In genomic region chr17:4908711-4909496, GRCh38 we compare ENCODE assay signal across 8 cellular contexts. TPM values are rescaled to one million over a fixed set of nuclear protein-coding genes. Genes with fewer than 3 reads are reported as not detected.
A peak's percentile ranks its signal among the peaks of the same experiment; 100 is the strongest.
DNase-seq lines count a peak whose midpoint lies in the region; ATAC-seq and TF ChIP-seq lines count a peak whose summit lies in the region.

No MANE protein-coding gene starts in this region.

- no peak overlapping the region for H3K27ac Mint-ChIP-seq in endothelial cell (ENCODE audit: unreplicated experiment)

- H3K27me3 Mint-ChIP-seq in endothelial cell (ENCODE audit: unreplicated experiment) = peaks cover 8% of the 10 kb centered on the region

- H3K4me1 Mint-ChIP-seq in endothelial cell (ENCODE audit: unreplicated experiment) = no peaks in the 10 kb centered on the region

- peak; percentile 59 for TF ChIP-seq CTCF in endothelial cell (IDR thresholded peaks at IDR 0.05; ENCODE audit: unreplicated experiment)

- no peak overlapping the region for H3K4me3 Mint-ChIP-seq in endothelial cell (ENCODE audit: unreplicated experiment)

- no peaks in the 10 kb centered on the region for H3K36me3 Mint-ChIP-seq in endothelial cell (ENCODE audit: low read depth, unreplicated experiment)

- DNase-seq in DMS153 (lab: John Stamatoyannopoulos, UW) (peak; percentile 73), HS-5 (ENCODE audit: low read depth) (peak; percentile 30), NOMO-1 treated with dmso at 0.1 percent for 144 hours (lab: John Stamatoyannopoulos, UW; ENCODE audit: unreplicated experiment) (peak; percentile 88), endothelial cell (ENCODE audit: low spot score) (peak; percentile 88), midbrain (lab: John Stamatoyannopoulos, UW) (peak; percentile 84)
- DNase-seq in activated CD8-positive, alpha-beta memory T cell treated with anti-CD3 and anti-CD28 coated beads for 24 hours = peak; percentile 84
- peak; percentile 40 for DNase-seq in stimulated activated CD8-positive, alpha-beta memory T cell treated with anti-CD3 and anti-CD28 coated beads, Interleukin-15, amount 100 ng/mL, for 1 hour (ENCODE audit: low read depth)

- no peak for ATAC-seq in GM21723 (IDR thresholded peaks at IDR 0.05; ENCODE audit: unreplicated experiment)

- H3K9me3 Mint-ChIP-seq in endothelial cell (ENCODE audit: unreplicated experiment) = no peaks in the 10 kb centered on the region

RNA-seq across cellular contexts. Expression of gene CHRNE, which starts 6.0 kb away (rescaled TPM):
- total RNA-seq in endothelial cell (ENCODE audit: unreplicated experiment) = 1.2 TPM

RNA-seq across cellular contexts. Expression of gene C17orf107, which starts 9.6 kb away (rescaled TPM):
- total RNA-seq in endothelial cell (ENCODE audit: unreplicated experiment) = 2.3 TPM

RNA-seq across cellular contexts. Expression of gene GP1BA, which starts 23.2 kb away (rescaled TPM):
- 1.3 TPM for total RNA-seq in endothelial cell (ENCODE audit: unreplicated experiment)

RNA-seq across cellular contexts. Expression of gene SLC25A11, which starts 30.9 kb away (rescaled TPM):
- total RNA-seq in endothelial cell (ENCODE audit: unreplicated experiment) = 47.5 TPM

RNA-seq across cellular contexts. Expression of gene RNF167, which starts 31.2 kb away (rescaled TPM):
- 92.3 TPM for total RNA-seq in endothelial cell (ENCODE audit: unreplicated experiment)

Comparison
In these comparisons a context has a peak if more than half of its experiments do, and no peak if none do; other contexts are left out.
1. DNase-seq: peak in every context shown above with its lines; median percentile 88 in NOMO-1 treated with dmso at 0.1 percent for 144 hours; 88 in endothelial cell; 84 in activated CD8-positive, alpha-beta memory T cell treated with anti-CD3 and anti-CD28 coated beads for 24 hours; 84 in midbrain; 73 in DMS153; 40 in stimulated activated CD8-positive, alpha-beta memory T cell treated with anti-CD3 and anti-CD28 coated beads, Interleukin-15, amount 100 ng/mL, for 1 hour; 30 in HS-5.